In genomic region chr13:51562011-51562671, GRCh38 we compare ENCODE assay signal across 11 cellular contexts. TPM values are rescaled to one million over a fixed set of nuclear protein-coding genes. Genes with fewer than 3 reads are reported as not detected.
DNase-seq lines count a peak whose midpoint lies in the region; ATAC-seq and TF ChIP-seq lines count a peak whose summit lies in the region.
"Had no signal": no experiment of that assay in that cellular context is flagged by ENCODE, and none has a peak within 500 bp of the region (broad histone marks: within the 10 kb centered on the region; RNA-seq: fewer than 3 reads in every experiment).

No MANE protein-coding gene starts in this region.

- no peak overlapping the region for H3K4me3 Mint-ChIP-seq in chondrocyte (ENCODE audit: unreplicated experiment)

- intact Hi-C loops in left ventricle myocardium inferior (cut with micrococcal nuclease) = no loop called here

- no peaks in the 10 kb centered on the region for H3K36me3 ChIP-seq in left ventricle myocardium inferior

- H3K9me3 Mint-ChIP-seq in chondrocyte (ENCODE audit: low read depth) = no peaks in the 10 kb centered on the region

- peak overlapping the region; percentile 3 for H3K27ac ChIP-seq in left ventricle myocardium inferior (replicated peaks)

- peaks cover 2% of the 10 kb centered on the region for H3K36me3 Mint-ChIP-seq in chondrocyte (ENCODE audit: low read depth)

- peak; percentile 84 for ATAC-seq in GM18502 (IDR thresholded peaks at IDR 0.05; ENCODE audit: poor library complexity, unreplicated experiment)
- ATAC-seq in GM21423 (IDR thresholded peaks at IDR 0.05; ENCODE audit: unreplicated experiment) = peak; percentile 83
- ATAC-seq in HG03469 (IDR thresholded peaks at IDR 0.05; ENCODE audit: unreplicated experiment) = peak; percentile 66

- H3K27ac Mint-ChIP-seq in chondrocyte (ENCODE audit: unreplicated experiment) = no peak overlapping the region

- H3K4me1 Mint-ChIP-seq in chondrocyte (ENCODE audit: low read depth) = peaks cover 12% of the 10 kb centered on the region

- H3K4me3 ChIP-seq in left ventricle myocardium inferior = no peak overlapping the region

- peaks cover 18% of the 10 kb centered on the region for H3K4me1 ChIP-seq in left ventricle myocardium inferior

- DNase-seq in left ventricle myocardium inferior (no peak), chondrocyte (ENCODE audit: low spot score) (no peak), EL (no peak), NCI-H524 (lab: John Stamatoyannopoulos, UW) (no peak), NCI-H1048 (lab: John Stamatoyannopoulos, UW) (no peak)
- DNase-seq: foreskin fibroblast, posterior cingulate gyrus, SK-N-SH had no signal

- no peaks in the 10 kb centered on the region for H3K27me3 Mint-ChIP-seq in chondrocyte (ENCODE audit: low read depth)

- peaks cover 4% of the 10 kb centered on the region for H3K9me3 ChIP-seq in left ventricle myocardium inferior (replicated peaks)
- H3K9me3 ChIP-seq: SK-N-SH had no signal

- peaks cover 3% of the 10 kb centered on the region for H3K27me3 ChIP-seq in left ventricle myocardium inferior (ENCODE audit: low read depth)

- TF ChIP-seq CTCF in left ventricle myocardium inferior (IDR thresholded peaks at IDR 0.05; ENCODE audit: borderline replicate concordance) = no peak
- TF ChIP-seq CTCF in chondrocyte (IDR thresholded peaks at IDR 0.05) = no peak

RNA-seq across cellular contexts. Expression of gene WDFY2, which starts 22.1 kb away (rescaled TPM):
- total RNA-seq in left ventricle myocardium inferior (4.5 TPM), chondrocyte (3.9 to 5.7 TPM (median 4.0 TPM) in 3 replicates)
